Comparison of ENCODE assay signal across 12 cellular contexts in the genomic region with DNA sequence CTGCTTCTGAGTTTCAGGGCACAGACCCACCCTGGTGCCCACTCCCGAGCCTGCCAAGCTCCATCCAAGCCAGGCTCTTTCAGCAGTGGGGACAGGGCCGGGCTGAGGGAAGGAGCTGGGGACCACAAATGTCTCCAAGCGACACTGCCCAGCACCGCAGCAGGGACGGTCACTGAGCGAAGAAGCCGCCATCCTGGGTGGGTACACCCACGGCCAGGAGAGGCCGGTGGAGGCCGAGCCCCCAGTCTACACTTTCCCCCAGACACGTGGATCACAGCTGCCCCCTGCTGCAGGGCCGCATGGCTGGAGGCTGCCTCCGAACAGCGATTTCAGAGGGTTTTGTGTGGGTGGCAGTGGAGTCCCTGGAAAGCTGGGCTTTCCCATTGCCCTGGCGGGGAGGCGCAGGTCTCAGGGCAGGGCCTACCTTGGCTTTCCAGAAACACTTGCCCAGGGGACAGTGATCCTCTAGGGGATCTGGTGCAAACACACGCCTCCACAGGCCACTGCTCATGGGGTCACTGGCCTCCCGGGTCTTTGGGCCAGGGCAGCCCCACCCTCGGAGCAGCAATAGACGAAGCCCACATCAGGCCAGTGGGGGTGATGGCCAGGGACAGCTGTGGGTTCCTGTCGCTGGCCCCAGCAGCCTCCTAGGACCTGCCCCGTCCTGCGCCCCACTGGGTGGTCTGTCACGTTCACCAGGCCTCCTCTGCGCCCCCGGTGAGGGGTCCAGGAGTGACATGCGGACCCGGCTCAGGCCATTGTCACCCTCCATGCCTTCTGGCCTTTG. TPM values are rescaled to one million over a fixed set of nuclear protein-coding genes. Genes with fewer than 3 reads are reported as not detected.
A peak's percentile ranks its signal among the peaks of the same experiment; 100 is the strongest.
DNase-seq lines count a peak whose midpoint lies in the region; ATAC-seq and TF ChIP-seq lines count a peak whose summit lies in the region.
"Had no signal": no experiment of that assay in that cellular context is flagged by ENCODE, and none has a peak within 500 bp of the region (broad histone marks: within the 10 kb centered on the region; RNA-seq: fewer than 3 reads in every experiment).

No MANE protein-coding gene starts in this region.

- H3K4me1 Mint-ChIP-seq in activated naive CD4-positive, alpha-beta T cell treated with anti-CD3 and anti-CD28 coated beads, Interleukin-2, amount 10 ng/mL, durations not matched to agents 7 days and 5 days: peaks cover 86% of the 10 kb centered on the region

- peak overlapping the region; percentile 70 to 95 (median 84) for H3K27ac ChIP-seq in Peyer's patch
- peak overlapping the region in 3 of 4 donors; percentile 69 to 81 (median 79) for H3K27ac ChIP-seq in esophagus squamous epithelium
- peak overlapping the region; percentile 78 to 91 (median 83) for H3K27ac ChIP-seq in upper lobe of left lung

- H3K27ac Mint-ChIP-seq in activated naive CD4-positive, alpha-beta T cell treated with anti-CD3 and anti-CD28 coated beads, Interleukin-2, amount 10 ng/mL, durations not matched to agents 7 days and 5 days: peak overlapping the region; percentile 96

- H3K4me1 ChIP-seq in Peyer's patch: peaks cover 0 to 30% (median 24%) of the 10 kb centered on the region in 4 donors
- H3K4me1 ChIP-seq in esophagus squamous epithelium: peaks cover 0 to 54% (median 3%) of the 10 kb centered on the region in 3 donors
- peaks cover 12 to 58% (median 38%) of the 10 kb centered on the region in 4 donors for H3K4me1 ChIP-seq in upper lobe of left lung

- no peak for ATAC-seq in upper lobe of left lung (ENCODE audit: low FRiP score in 2 of 2)
- no peak for ATAC-seq in HG03025 (IDR thresholded peaks at IDR 0.05; ENCODE audit: low FRiP score, unreplicated experiment)

- H3K36me3 ChIP-seq in Peyer's patch (no peaks in the 10 kb centered on the region), esophagus squamous epithelium (no peaks in the 10 kb centered on the region), upper lobe of left lung (no peaks in the 10 kb centered on the region)
- H3K36me3 ChIP-seq: heart right ventricle had no signal

- H3K4me3 ChIP-seq in Peyer's patch (peak overlapping the region in 3 of 4 donors; percentile 28 to 60 (median 34)), esophagus squamous epithelium (peak overlapping the region in 1 of 4 donors; percentile 57), upper lobe of left lung (no peak overlapping the region)

- CTCF ChIA-PET in activated naive CD4-positive, alpha-beta T cell treated with anti-CD3 and anti-CD28 coated beads, Interleukin-2, amount 10 ng/mL, durations not matched to agents 7 days and 5 days (lab: Charles Lee): interaction anchor here (1.2 to 10.1 kb wide), 2 partner anchors 9 to 21 kb away, joined by 4 to 111 read pairs; no protein-coding TSS in a partner anchor

- TF ChIP-seq CTCF in Peyer's patch (IDR thresholded peaks at IDR 0.05) (no peak), esophagus squamous epithelium (IDR thresholded peaks at IDR 0.05) (no peak), upper lobe of left lung (IDR thresholded peaks at IDR 0.05) (no peak)

- no peak for DNase-seq in activated naive CD4-positive, alpha-beta T cell treated with anti-CD3 and anti-CD28 coated beads, Interleukin-2, amount 10 ng/mL, durations not matched to agents 7 days and 5 days
- DNase-seq in activated naive CD4-positive, alpha-beta T cell treated with Interleukin-2 at 50 U/mL for 16 hours: no peak
- DNase-seq in Peyer's patch (peak; percentile 46 to 49 (median 48)), esophagus squamous epithelium (lab: John Stamatoyannopoulos, UW) (no peak), upper lobe of left lung (peak in 1 of 2 donors; percentile 73), NCI-H2029 (lab: John Stamatoyannopoulos, UW) (no peak), NCI-H1092 (lab: John Stamatoyannopoulos, UW) (no peak)
- DNase-seq: midbrain, NCI-H345 had no signal

- peak overlapping the region; percentile 83 for H3K4me3 Mint-ChIP-seq in activated naive CD4-positive, alpha-beta T cell treated with anti-CD3 and anti-CD28 coated beads, Interleukin-2, amount 10 ng/mL, durations not matched to agents 7 days and 5 days

- H3K27me3 ChIP-seq in Peyer's patch (no peaks in the 10 kb centered on the region), esophagus squamous epithelium (peaks cover 0 to 54% (median 0%) of the 10 kb centered on the region in 4 donors), upper lobe of left lung (no peaks in the 10 kb centered on the region)

- TF ChIP-seq POLR2A in Peyer's patch (IDR thresholded peaks at IDR 0.05) (no peak), esophagus squamous epithelium (IDR thresholded peaks at IDR 0.05) (no peak), upper lobe of left lung (IDR thresholded peaks at IDR 0.05) (no peak)

- H3K9me3 ChIP-seq in Peyer's patch (no peaks in the 10 kb centered on the region), esophagus squamous epithelium (no peaks in the 10 kb centered on the region), upper lobe of left lung (no peaks in the 10 kb centered on the region)
- H3K9me3 ChIP-seq: heart right ventricle had no signal

- peaks cover 23% of the 10 kb centered on the region for H3K36me3 Mint-ChIP-seq in activated naive CD4-positive, alpha-beta T cell treated with anti-CD3 and anti-CD28 coated beads, Interleukin-2, amount 10 ng/mL, durations not matched to agents 7 days and 5 days

- no peaks in the 10 kb centered on the region for H3K9me3 Mint-ChIP-seq in activated naive CD4-positive, alpha-beta T cell treated with anti-CD3 and anti-CD28 coated beads, Interleukin-2, amount 10 ng/mL, durations not matched to agents 7 days and 5 days

- 67% methylated on average over 4 of the region's 28 CpGs; no CpG with 5 or more reads in 1 of the 2 donors for WGBS in esophagus squamous epithelium, 2 donors
- 87 to 92% methylated on average over 8 to 20 of the region's 28 CpGs for WGBS in upper lobe of left lung, 2 donors

- intact Hi-C loops in esophagus squamous epithelium (cut with DNase I): no loop called here

- peaks cover 8% of the 10 kb centered on the region for H3K27me3 Mint-ChIP-seq in activated naive CD4-positive, alpha-beta T cell treated with anti-CD3 and anti-CD28 coated beads, Interleukin-2, amount 10 ng/mL, durations not matched to agents 7 days and 5 days

- TF ChIP-seq EP300 in upper lobe of left lung (IDR thresholded peaks at IDR 0.05): no peak

RNA-seq across cellular contexts. Expression of a gene that starts 1.2 kb away (rescaled TPM):
- total RNA-seq in Peyer's patch (10 to 100 TPM in 1 of 4 donors, 1 to 10 TPM in 3; 1.5 to 29.7 (median 4.2) TPM), esophagus squamous epithelium (1 to 10 TPM in 3 of 4 donors, under 1 TPM in 1; 0.79 to 5.0 (median 1.6) TPM), upper lobe of left lung (10 to 100 TPM in 1 of 6 donors, 1 to 10 TPM in 5; 3.0 to 14.7 (median 7.0) TPM)
- total RNA-seq: LHCN-M2 had no signal

RNA-seq across cellular contexts. Expression of a gene that starts 45.6 kb away (rescaled TPM):
- total RNA-seq in Peyer's patch (1 to 10 TPM; 3.7 to 9.1 (median 6.6) TPM), esophagus squamous epithelium (10 to 100 TPM; 15.3 to 35.0 (median 23.3) TPM), upper lobe of left lung (10 to 100 TPM in 1 of 6 donors, 1 to 10 TPM in 4, under 1 TPM in 1; 0.89 to 10.3 (median 6.6) TPM)

Comparison
In these comparisons a context has a peak if more than half of its experiments do, and no peak if none do; other contexts are left out.
1. DNase-seq: peak in Peyer's patch (3 of 3); none in activated naive CD4-positive, alpha-beta T cell treated with anti-CD3 and anti-CD28 coated beads, Interleukin-2, amount 10 ng/mL, durations not matched to agents 7 days and 5 days (single experiment), activated naive CD4-positive, alpha-beta T cell treated with Interleukin-2 at 50 U/mL for 16 hours (single experiment), esophagus squamous epithelium (single experiment), NCI-H2029 (single experiment) and NCI-H1092 (single experiment).
2. H3K4me3 ChIP-seq: peak in Peyer's patch (3 of 4); none in upper lobe of left lung (0 of 4).
3. Peak in every context shown above with its lines, with median percentiles within 50 percentile points of each other: H3K27ac ChIP-seq.